In genomic region chr6:129368076-129368475, GRCh38 we compare ENCODE assay signal across 19 cellular contexts.
DNase-seq lines count a peak whose midpoint lies in the region; ATAC-seq lines count a peak whose summit lies in the region.
"Had no signal": no experiment of that assay in that cellular context is flagged by ENCODE, and none has a peak within 500 bp of the region (broad histone marks: within the 10 kb centered on the region; RNA-seq: fewer than 3 reads in every experiment).

No MANE protein-coding gene starts in this region.

- H3K27ac ChIP-seq in mesendoderm (ENCODE audit: low read depth, low read length) = no peak overlapping the region
- H3K27ac ChIP-seq: BLaER1, KMS-11, Peyer's patch had no signal

- H3K4me1 ChIP-seq in mesendoderm (ENCODE audit: control insufficient read depth, low read depth, low read length) = no peaks in the 10 kb centered on the region
- H3K4me1 ChIP-seq: BLaER1, Peyer's patch had no signal

- H4K8ac ChIP-seq in mesendoderm (ENCODE audit: low read depth, low read length) = no peak overlapping the region

- no peak overlapping the region for H3K18ac ChIP-seq in mesendoderm (ENCODE audit: low read length)

- H3K23ac ChIP-seq in mesendoderm (ENCODE audit: low read length) = no peak overlapping the region

- no peak overlapping the region for H4K5ac ChIP-seq in mesendoderm (ENCODE audit: low read length)

- ATAC-seq in Right ventricle myocardium inferior = peak; percentile 33
- ATAC-seq in Right ventricle myocardium superior (ENCODE audit: poor library complexity) = peak; percentile 31

- H2AK5ac ChIP-seq in mesendoderm (ENCODE audit: low read length) = no peak overlapping the region

- H3K79me1 ChIP-seq in mesendoderm (ENCODE audit: low read length) = no peaks in the 10 kb centered on the region

- no peak overlapping the region for H2BK120ac ChIP-seq in mesendoderm (ENCODE audit: low read depth, low read length)

- H2BK15ac ChIP-seq in mesendoderm (replicated peaks; ENCODE audit: low read depth) = no peak overlapping the region

- DNase-seq in Right ventricle myocardium inferior (ENCODE audit: missing footprints) = no peak
- no peak for DNase-seq in cardiac septum (ENCODE audit: low spot score)
- DNase-seq in Right ventricle myocardium superior = no peak
- peak; percentile 56 for DNase-seq in mesendoderm
- DNase-seq in inferior parietal cortex (ENCODE audit: extremely low spot score) = no peak
- no peak for DNase-seq in effector CD4-positive, alpha-beta T cell
- DNase-seq in activated gamma-delta T cell (lab: John Stamatoyannopoulos, UW) = no peak
- DNase-seq: CD4-positive, alpha-beta memory T cell; DMS153; GF-D8; H7; NCI-H1417; NCI-H187; NCI-H2107; NCI-H226; NCI-H524; Peyer's patch had no signal

- no peak overlapping the region for H3K9ac ChIP-seq in mesendoderm (ENCODE audit: low read length)
- H3K9ac ChIP-seq: BLaER1, KMS-11 had no signal

- H3K4me3 ChIP-seq in mesendoderm (ENCODE audit: low read length) = no peak overlapping the region
- H3K4me3 ChIP-seq: BLaER1, Peyer's patch had no signal

- no peaks in the 10 kb centered on the region for H3K27me3 ChIP-seq in mesendoderm (ENCODE audit: insufficient read depth, low read length, poor library complexity)
- H3K27me3 ChIP-seq: BLaER1, Peyer's patch had no signal

- no peak overlapping the region for H3K4me2 ChIP-seq in mesendoderm (ENCODE audit: low read length)
- H3K4me2 ChIP-seq: BLaER1, KMS-11 had no signal

- peak overlapping the region; percentile 36 for H3K4ac ChIP-seq in mesendoderm (ENCODE audit: low read depth, low read length)

- no peaks in the 10 kb centered on the region for H3K79me2 ChIP-seq in mesendoderm (ENCODE audit: control insufficient read depth, insufficient read depth, low read length)

- WGBS in mesendoderm (ENCODE audit: extremely low coverage, insufficient coverage, low lambda C conversion rate) = no CpG with 5 or more reads among the region's 1 CpG

- H3K36me3 ChIP-seq in mesendoderm (ENCODE audit: control insufficient read depth, insufficient read depth, low read length) = no peaks in the 10 kb centered on the region
- H3K36me3 ChIP-seq: BLaER1, Peyer's patch had no signal

- intact Hi-C loops in Right ventricle myocardium inferior (cut with DNase I) (no loop called here), cardiac septum (cut with DNase I) (no loop called here), Right ventricle myocardium superior (cut with DNase I) (no loop called here)

- H3K56ac ChIP-seq in mesendoderm (ENCODE audit: low read length) = no peak overlapping the region

- no peak overlapping the region for H2BK5ac ChIP-seq in mesendoderm (ENCODE audit: low read length)
